ENCODE assay signal across 1 cellular context in genomic region chr6:1574895-1575212, GRCh38.
TF ChIP-seq lines count a peak whose summit lies in the region.

No MANE protein-coding gene starts in this region.

TF ChIP-seq in IMR-90, 13 proteins besides CTCF, POLR2A, EP300 and RAD21 (continued from another document):
- TF ChIP-seq, protein P1, sequence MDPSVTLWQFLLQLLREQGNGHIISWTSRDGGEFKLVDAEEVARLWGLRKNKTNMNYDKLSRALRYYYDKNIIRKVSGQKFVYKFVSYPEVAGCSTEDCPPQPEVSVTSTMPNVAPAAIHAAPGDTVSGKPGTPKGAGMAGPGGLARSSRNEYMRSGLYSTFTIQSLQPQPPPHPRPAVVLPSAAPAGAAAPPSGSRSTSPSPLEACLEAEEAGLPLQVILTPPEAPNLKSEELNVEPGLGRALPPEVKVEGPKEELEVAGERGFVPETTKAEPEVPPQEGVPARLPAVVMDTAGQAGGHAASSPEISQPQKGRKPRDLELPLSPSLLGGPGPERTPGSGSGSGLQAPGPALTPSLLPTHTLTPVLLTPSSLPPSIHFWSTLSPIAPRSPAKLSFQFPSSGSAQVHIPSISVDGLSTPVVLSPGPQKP (IDR thresholded peaks at IDR 0.05; ENCODE audit: borderline replicate concordance, low read depth, low read length), result no peak
- no peak for TF ChIP-seq NFE2L2 (IDR thresholded peaks at IDR 0.05; ENCODE audit: low read depth, low read length)
